In the genomic region with DNA sequence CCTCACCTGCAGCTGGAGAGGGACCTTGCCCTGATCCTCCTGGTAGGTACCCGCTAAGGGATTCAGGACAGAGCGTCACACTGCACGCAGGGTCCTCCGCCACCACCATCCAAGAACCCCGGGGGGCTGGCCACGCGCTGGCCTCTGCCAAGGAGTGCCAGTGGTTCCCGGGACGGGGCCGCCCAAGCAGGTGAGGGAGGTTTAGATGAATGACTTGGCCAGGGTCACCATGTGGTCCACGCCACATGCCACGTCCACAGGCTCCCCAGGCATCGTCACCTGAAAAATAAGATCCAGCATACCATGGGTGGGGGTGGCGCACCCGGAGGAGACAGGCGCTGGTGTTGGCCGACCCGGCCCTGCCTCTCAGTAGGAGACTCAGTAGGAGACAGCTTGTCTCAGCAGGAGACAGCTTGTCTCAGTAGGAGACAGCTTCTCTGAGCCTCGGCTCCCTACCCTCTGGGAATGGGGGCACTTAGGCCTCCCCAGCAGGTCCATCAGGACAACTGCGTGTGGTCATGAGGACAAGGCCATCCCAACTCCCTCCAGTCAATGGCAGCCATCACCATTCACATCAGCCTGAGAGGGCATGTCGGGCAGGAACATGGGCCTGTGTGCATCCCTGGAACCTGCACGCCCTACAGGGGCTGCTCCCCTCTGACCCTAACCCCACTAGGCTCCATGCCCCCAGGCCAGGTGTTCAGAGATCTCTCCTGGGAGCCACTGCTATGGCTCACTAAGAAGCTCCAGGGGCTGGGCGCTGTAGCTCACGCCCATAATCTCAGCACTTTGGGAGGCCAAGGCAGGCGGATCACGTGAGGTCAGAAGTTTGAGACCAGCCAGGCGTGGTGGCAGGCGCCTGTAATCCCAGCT, we compare ENCODE assay signal across 1 cellular context.
A peak's percentile ranks its signal among the peaks of the same experiment; 100 is the strongest.
TF ChIP-seq lines count a peak whose summit lies in the region.

No MANE protein-coding gene starts in this region.

TF ChIP-seq in HEK293, 187 proteins besides CTCF, POLR2A, EP300 and RAD21 (continued from another document):
- TF ChIP-seq ZIC2 (tag by site-specific recombination; IDR thresholded peaks at IDR 0.05) (peak; percentile 36), ZNF302 (tag by site-specific recombination; IDR thresholded peaks at IDR 0.05; ENCODE audit: low read depth) (no peak), GLIS1 (tag by site-specific recombination; IDR thresholded peaks at IDR 0.05) (peak; percentile 92)
